11 cellular contexts compared by ENCODE assay signal in genomic region chr1:2274231-2274967, GRCh38. TPM values are rescaled to one million over a fixed set of nuclear protein-coding genes. Genes with fewer than 3 reads are reported as not detected.
DNase-seq lines count a peak whose midpoint lies in the region; ATAC-seq and TF ChIP-seq lines count a peak whose summit lies in the region.
"Had no signal": no experiment of that assay in that cellular context is flagged by ENCODE, and none has a peak within 500 bp of the region (broad histone marks: within the 10 kb centered on the region; RNA-seq: fewer than 3 reads in every experiment).

No MANE protein-coding gene starts in this region.

- peaks cover 52% of the 10 kb centered on the region for H3K36me3 Mint-ChIP-seq in CD4-positive, alpha-beta T cell (ENCODE audit: low read depth)
- peaks cover 7% of the 10 kb centered on the region for H3K36me3 Mint-ChIP-seq in activated naive CD8-positive, alpha-beta T cell treated with anti-CD3 and anti-CD28 coated beads, Interleukin-2, amount 50 U/mL, for 24 hours (ENCODE audit: low read depth)

- CTCF ChIA-PET in CD4-positive, alpha-beta T cell (lab: Charles Lee) = no interaction called here

- H3K27me3 ChIP-seq in CD4-positive, alpha-beta T cell (ENCODE audit: control insufficient read depth, insufficient read depth, low read length) = no peaks in the 10 kb centered on the region
- H3K27me3 ChIP-seq in left lung (no peaks in the 10 kb centered on the region), spleen (replicated peaks in 1 of 7) (no peaks in the 10 kb centered on the region), H7 (ENCODE audit: control insufficient read depth, insufficient read depth, low read length) (no peaks in the 10 kb centered on the region)

- peak overlapping the region; percentile 76 for H3K4me3 Mint-ChIP-seq in CD4-positive, alpha-beta T cell
- no peak overlapping the region for H3K4me3 Mint-ChIP-seq in activated naive CD8-positive, alpha-beta T cell treated with anti-CD3 and anti-CD28 coated beads, Interleukin-2, amount 50 U/mL, for 24 hours
- H3K4me3 Mint-ChIP-seq: CD14-positive monocyte had no signal

- H3K4me3 ChIP-seq in left lung (no peak overlapping the region), spleen (no peak overlapping the region), H7 (ENCODE audit: insufficient read depth, low read depth, low read length) (no peak overlapping the region)
- H3K4me3 ChIP-seq: PC-9 had no signal

- 79 to 91% (median 83%) methylated on average over 19 to 25 of the region's 25 CpGs for WGBS in spleen, 5 donors

- DNase-seq in CD4-positive, alpha-beta T cell = no peak
- no peak for DNase-seq in activated naive CD8-positive, alpha-beta T cell treated with anti-CD3 and anti-CD28 coated beads, Interleukin-2, amount 50 U/mL, for 24 hours
- DNase-seq in left lung (peak in 1 of 2 donors; percentile 72), spleen (no peak), SHP77 treated with DMSO at 0.1 percent for 48 hours (lab: John Stamatoyannopoulos, UW) (no peak), NCI-H345 treated with DMSO at 0.1 percent for 48 hours (lab: John Stamatoyannopoulos, UW; ENCODE audit: unreplicated experiment) (no peak), H7 (no peak)
- DNase-seq: amniotic stem cell, PC-9 had no signal

- peaks cover 0 to 4% of the 10 kb centered on the region in 2 donors for H3K36me3 ChIP-seq in left lung
- H3K36me3 ChIP-seq in spleen = peaks cover 0 to 10% (median 0%) of the 10 kb centered on the region in 6 donors
- H3K36me3 ChIP-seq in H7 (replicated peaks; ENCODE audit: control insufficient read depth, insufficient read depth, low read length) = peaks cover 5% of the 10 kb centered on the region

- TF ChIP-seq CTCF in CD4-positive, alpha-beta T cell (IDR thresholded peaks at IDR 0.05) = no peak
- TF ChIP-seq CTCF in left lung (IDR thresholded peaks at IDR 0.05) = no peak
- TF ChIP-seq CTCF in spleen (IDR thresholded peaks at IDR 0.05 in 8 of 11, conservative IDR thresholded peaks at IDR 0.05 in 3 of 11) = no peak

- no peak overlapping the region for H3K27ac ChIP-seq in CD4-positive, alpha-beta T cell (ENCODE audit: low read depth, low read length)
- H3K27ac ChIP-seq in left lung = peak overlapping the region; percentile 77 to 83
- peak overlapping the region in 7 of 8 donors; percentile 23 to 66 (median 63) for H3K27ac ChIP-seq in spleen
- H3K27ac ChIP-seq: PC-9 had no signal

- POLR2A ChIA-PET in CD4-positive, alpha-beta T cell (lab: Charles Lee) = interaction anchor here (1.5 kb wide), 1 partner anchor 27 kb away, joined by 3 read pairs; no protein-coding TSS in a partner anchor

- H3K27me3 Mint-ChIP-seq in CD4-positive, alpha-beta T cell = no peaks in the 10 kb centered on the region
- H3K27me3 Mint-ChIP-seq in activated naive CD8-positive, alpha-beta T cell treated with anti-CD3 and anti-CD28 coated beads, Interleukin-2, amount 50 U/mL, for 24 hours = no peaks in the 10 kb centered on the region

- H3K4me1 ChIP-seq in left lung = peaks cover 90 to 98% of the 10 kb centered on the region in 2 donors
- peaks cover 61 to 100% (median 95%) of the 10 kb centered on the region in 6 donors for H3K4me1 ChIP-seq in spleen

- peaks cover 71% of the 10 kb centered on the region for H3K4me1 Mint-ChIP-seq in CD4-positive, alpha-beta T cell (ENCODE audit: low read depth)
- H3K4me1 Mint-ChIP-seq in activated naive CD8-positive, alpha-beta T cell treated with anti-CD3 and anti-CD28 coated beads, Interleukin-2, amount 50 U/mL, for 24 hours = peaks cover 56% of the 10 kb centered on the region

- intact Hi-C loops in CD4-positive, alpha-beta T cell (cut with DNase I, micrococcal nuclease) = no loop called here
- intact Hi-C loops in left lung (cut with DNase I) (no loop called here), spleen (cut with DNase I; ENCODE audit: low total_unique reads) (no loop called here)

- no peaks in the 10 kb centered on the region for H3K9me3 ChIP-seq in CD4-positive, alpha-beta T cell (ENCODE audit: control insufficient read depth, low read length)
- no peaks in the 10 kb centered on the region for H3K9me3 ChIP-seq in left lung
- no peaks in the 10 kb centered on the region for H3K9me3 ChIP-seq in spleen

- H3K27ac Mint-ChIP-seq in CD4-positive, alpha-beta T cell = peak overlapping the region; percentile 91
- H3K27ac Mint-ChIP-seq in activated naive CD8-positive, alpha-beta T cell treated with anti-CD3 and anti-CD28 coated beads, Interleukin-2, amount 50 U/mL, for 24 hours = peak overlapping the region; percentile 54

- H3K9me3 Mint-ChIP-seq in CD4-positive, alpha-beta T cell = no peaks in the 10 kb centered on the region
- no peaks in the 10 kb centered on the region for H3K9me3 Mint-ChIP-seq in activated naive CD8-positive, alpha-beta T cell treated with anti-CD3 and anti-CD28 coated beads, Interleukin-2, amount 50 U/mL, for 24 hours

- no peak for ATAC-seq in CD4-positive, alpha-beta T cell (ENCODE audit: poor library complexity)
- ATAC-seq in activated naive CD8-positive, alpha-beta T cell treated with anti-CD3 and anti-CD28 coated beads, Interleukin-2, amount 50 U/mL, for 24 hours = no peak
- ATAC-seq in left lung = no peak
- no peak for ATAC-seq in HG02571 (IDR thresholded peaks at IDR 0.05; ENCODE audit: unreplicated experiment)

- no peak for TF ChIP-seq POLR2A in spleen (IDR thresholded peaks at IDR 0.05)

RNA-seq across cellular contexts. Expression of gene SKI, which starts 46.3 kb away (rescaled TPM):
- 100 to 1,000 TPM; 286 to 324 TPM for total RNA-seq in CD4-positive, alpha-beta T cell
- total RNA-seq in left lung (10 to 100 TPM; 75.8 to 89.0 TPM), spleen (10 to 100 TPM; 47.4 to 100.0 (median 64.0) TPM)
- polyA plus RNA-seq in spleen = 10 to 100 TPM in 1 of 3 donors, 1 to 10 TPM in 2; 4.4 to 16.8 (median 6.5) TPM
- total RNA-seq in H7 (2014; rRNA removed; shearing (Covaris generic)) = 29.2 and 29.9 TPM in 2 replicates
